Comparison of ENCODE assay signal across 8 cellular contexts in genomic region chr10:71860243-71861029, GRCh38. TPM values are rescaled to one million over a fixed set of nuclear protein-coding genes. Genes with fewer than 3 reads are reported as not detected.
DNase-seq lines count a peak whose midpoint lies in the region; ATAC-seq and TF ChIP-seq lines count a peak whose summit lies in the region.

No MANE protein-coding gene starts in this region.

- DNase-seq in GM10248 (ENCODE audit: extremely low spot score), result peak; percentile 58
- peak; percentile 86 for DNase-seq in LoVo (ENCODE audit: low spot score)
- peak; percentile 99 for DNase-seq in dedifferentiated amniotic fluid mesenchymal stem cell (ENCODE audit: extremely low spot score)
- peak; percentile 82 for DNase-seq in left lobe of liver (ENCODE audit: low spot score)
- peak; percentile 42 for DNase-seq in stimulated activated CD4-positive, alpha-beta T cell treated with anti-CD3 and anti-CD28 coated beads, Interleukin-4, amount 100 ng/mL, for 1 hour

- CTCF ChIA-PET in GM10248 (lab: Yijun Ruan, JAX), result interaction anchor here (0.7 to 3.6 kb wide), 4 partner anchors 11 to 36 kb away, joined by 3 to 19 read pairs (median 4); no protein-coding TSS in a partner anchor

- peak overlapping the region; percentile 69 for H3K27ac ChIP-seq in 22Rv1

- ATAC-seq in SK-N-SH treated with all-trans-retinoic acid at 6 μM for 48 hours (peak; percentile 98), left lobe of liver (peak; percentile 97), GM19035 (IDR thresholded peaks at IDR 0.05; ENCODE audit: unreplicated experiment) (no peak)

- no peak for TF ChIP-seq CTCF in 22Rv1 (IDR thresholded peaks at IDR 0.05)
- TF ChIP-seq CTCF in GM10248 (IDR thresholded peaks at IDR 0.05; ENCODE audit: control extremely low read depth, extremely low read depth, low read depth, missing control alignments), result no peak

- POLR2A ChIA-PET in GM10248 (lab: Yijun Ruan, JAX), result interaction anchor here (0.7 to 2.0 kb wide), 2 partner anchors 9 to 11 kb away, joined by 4 to 10 read pairs; partner anchors contain the start of gene PSAP

TF ChIP-seq in SK-N-SH treated with all-trans-retinoic acid at 6 μM for 48 hours, 23 proteins besides CTCF, POLR2A, EP300 and RAD21:
- no peak for TF ChIP-seq ZC3H10 (CRISPR knock-in tag; IDR thresholded peaks at IDR 0.05)
- peak; percentile 26; the same call in 1 of the 2 replicates for TF ChIP-seq CREB5 (CRISPR knock-in tag; IDR thresholded peaks at IDR 0.05; ENCODE audit: low read depth)
- peak; percentile 26; the same call in 1 of the 2 replicates for TF ChIP-seq ZFP3 (CRISPR knock-in tag; IDR thresholded peaks at IDR 0.05)
- no peak for TF ChIP-seq ESRRG (CRISPR knock-in tag; IDR thresholded peaks at IDR 0.05)
- TF ChIP-seq ZNF565 (CRISPR knock-in tag; conservative IDR thresholded peaks at IDR 0.05; ENCODE audit: low read depth), result no peak
- TF ChIP-seq ZNF8 (CRISPR knock-in tag; IDR thresholded peaks at IDR 0.05), result 0 out of 2 replicates have a peak, but pooled peaks have one; percentile 5
- TF ChIP-seq TCF4 (CRISPR knock-in tag; IDR thresholded peaks at IDR 0.05; ENCODE audit: borderline replicate concordance), result no peak
- TF ChIP-seq TOX (CRISPR knock-in tag; IDR thresholded peaks at IDR 0.05; ENCODE audit: borderline replicate concordance), result no peak; the same call in 1 of the 2 replicates
- no peak for TF ChIP-seq GLIS3 (CRISPR knock-in tag; IDR thresholded peaks at IDR 0.05)
- TF ChIP-seq ZFP30 (CRISPR knock-in tag; IDR thresholded peaks at IDR 0.05), result no peak
- no peak for TF ChIP-seq SNAI2 (CRISPR knock-in tag; IDR thresholded peaks at IDR 0.05)
- TF ChIP-seq ISL1 (CRISPR knock-in tag; IDR thresholded peaks at IDR 0.05), result no peak; the same call in 1 of the 2 replicates
- peak; percentile 22; the same call in 1 of the 2 replicates for TF ChIP-seq TSHZ2 (CRISPR knock-in tag; IDR thresholded peaks at IDR 0.05)
- peak; percentile 97; the same call in 1 of the 2 replicates for TF ChIP-seq BACH2 (CRISPR knock-in tag; IDR thresholded peaks at IDR 0.05; ENCODE audit: borderline replicate concordance)
- TF ChIP-seq PPARA (CRISPR knock-in tag; IDR thresholded peaks at IDR 0.05; ENCODE audit: borderline replicate concordance), result no peak
- TF ChIP-seq CSRNP3 (CRISPR knock-in tag; IDR thresholded peaks at IDR 0.05), result no peak
- TF ChIP-seq ARNTL (CRISPR knock-in tag; IDR thresholded peaks at IDR 0.05; ENCODE audit: borderline replicate concordance, low read depth), result no peak
- no peak for TF ChIP-seq ZNF70 (CRISPR knock-in tag; IDR thresholded peaks at IDR 0.05)
- TF ChIP-seq OSR1 (CRISPR knock-in tag; IDR thresholded peaks at IDR 0.05), result no peak
- no peak for TF ChIP-seq RARB (CRISPR knock-in tag; IDR thresholded peaks at IDR 0.05)
- TF ChIP-seq PATZ1 (CRISPR knock-in tag; IDR thresholded peaks at IDR 0.05; ENCODE audit: borderline replicate concordance), result peak; percentile 63; the same call in 1 of the 2 replicates
- TF ChIP-seq CSDC2 (CRISPR knock-in tag; IDR thresholded peaks at IDR 0.05), result no peak

RNA-seq across cellular contexts. Expression of gene PSAP, which starts 9.4 kb away (rescaled TPM):
- total RNA-seq in left lobe of liver, result 525 TPM

Comparison
In these comparisons a context has a peak if more than half of its experiments do, and no peak if none do; other contexts are left out.
1. DNase-seq: peak in every context shown above with its lines; median percentile 99 in dedifferentiated amniotic fluid mesenchymal stem cell; 86 in LoVo; 82 in left lobe of liver; 58 in GM10248; 42 in stimulated activated CD4-positive, alpha-beta T cell treated with anti-CD3 and anti-CD28 coated beads, Interleukin-4, amount 100 ng/mL, for 1 hour.